In genomic region chrX:25013593-25014365, GRCh38 we compare ENCODE assay signal across 13 cellular contexts. TPM values are rescaled to one million over a fixed set of nuclear protein-coding genes. Genes with fewer than 3 reads are reported as not detected.
DNase-seq lines count a peak whose midpoint lies in the region; ATAC-seq, FAIRE-seq and TF ChIP-seq lines count a peak whose summit lies in the region.
"Had no signal": no experiment of that assay in that cellular context is flagged by ENCODE, and none has a peak within 500 bp of the region (broad histone marks: within the 10 kb centered on the region; RNA-seq: fewer than 3 reads in every experiment).

No MANE protein-coding gene starts in this region.

- no peak overlapping the region for H4K91ac ChIP-seq in H9 (ENCODE audit: insufficient read length, low read depth, low read length)

- TF ChIP-seq EP300 in A549 (IDR thresholded peaks at IDR 0.05): no peak

- no peak overlapping the region for H4K8ac ChIP-seq in H9 (replicated peaks; ENCODE audit: insufficient read length, low read depth, low read length)

- H3T11ph ChIP-seq in H9 (ENCODE audit: low read length): no peak overlapping the region

- H3K9me3 ChIP-seq in A549: no peaks in the 10 kb centered on the region
- H3K9me3 ChIP-seq in H9 (ENCODE audit: control insufficient read depth, low read depth, low read length): no peaks in the 10 kb centered on the region
- H3K9me3 ChIP-seq: pancreas had no signal

- no peak for TF ChIP-seq CTCF in A549 (IDR thresholded peaks at IDR 0.05)
- no peak for TF ChIP-seq CTCF in Calu3 (IDR thresholded peaks at IDR 0.05; ENCODE audit: unreplicated experiment)
- no peak for TF ChIP-seq CTCF in dorsolateral prefrontal cortex (IDR thresholded peaks at IDR 0.05 in 54 of 56, conservative IDR thresholded peaks at IDR 0.05 in 2 of 56; ENCODE audit: low read depth in 1 of 56, partially characterized antibody in 56 of 56)
- no peak for TF ChIP-seq CTCF in H9 (conservative IDR thresholded peaks at IDR 0.05)

- H3K14ac ChIP-seq in H9 (ENCODE audit: insufficient read depth, low read length): no peak overlapping the region

- H3K36me3 Mint-ChIP-seq in Calu3 (ENCODE audit: insufficient read depth, unreplicated experiment): peaks cover 9% of the 10 kb centered on the region
- H3K36me3 Mint-ChIP-seq in H9 (ENCODE audit: insufficient read depth in 1 of 3, low read depth in 3 of 3): no peaks in the 10 kb centered on the region

- DNase-seq in A549 (ENCODE audit: low read depth in 1 of 2, low spot score in 1 of 2) (no peak), Calu3 (no peak), NCI-H1930 (lab: John Stamatoyannopoulos, UW) (peak; percentile 3 to 10), dorsolateral prefrontal cortex (no peak), SIG-M5 treated with dmso at 0.1 percent for 504 hours (lab: John Stamatoyannopoulos, UW; ENCODE audit: unreplicated experiment) (no peak), D341Med (ENCODE audit: low spot score) (no peak), H9 (no peak)
- DNase-seq: brain microvascular endothelial cell, hypothalamus, T1000 had no signal

- POLR2A ChIA-PET in A549 (lab: Yijun Ruan, JAX): no interaction called here

- H3K18ac ChIP-seq in H9 (ENCODE audit: insufficient read length, low read depth, low read length): no peak overlapping the region

- H3K27ac Mint-ChIP-seq in Calu3 (ENCODE audit: unreplicated experiment) (peak overlapping the region; percentile 23), H9 (no peak overlapping the region)

- CTCF ChIA-PET in A549 (lab: Yijun Ruan, JAX): interaction anchor here (1.1 kb wide), 2 partner anchors 15 to 174 kb away, joined by 3 to 4 read pairs; no protein-coding TSS in a partner anchor
- CTCF ChIA-PET in Calu3 (lab: Charles Lee): no interaction called here

- H3K79me2 ChIP-seq in H9 (ENCODE audit: insufficient read depth, low read length): no peaks in the 10 kb centered on the region

- H2BK20ac ChIP-seq in H9 (ENCODE audit: low read depth, low read length, poor library complexity, severe bottlenecking): no peak overlapping the region

- BruUV-seq in Calu3 (replicated peaks; lab: Mats Ljungman, UMichigan): no TSS peak

- H2BK5ac ChIP-seq in H9 (ENCODE audit: insufficient read length, low read length): no peak overlapping the region

- peaks cover 73% of the 10 kb centered on the region for H3K27me3 Mint-ChIP-seq in Calu3 (ENCODE audit: unreplicated experiment)
- peaks cover 98% of the 10 kb centered on the region for H3K27me3 Mint-ChIP-seq in H9 (ENCODE audit: low read depth)

- no peak for TF ChIP-seq POLR2A in A549 (IDR thresholded peaks at IDR 0.05; ENCODE audit: low read length)

- H2AFZ ChIP-seq in H9 (ENCODE audit: low read length): no peak overlapping the region
- H2AFZ ChIP-seq: GM23248 had no signal

- no peaks in the 10 kb centered on the region for H3K79me1 ChIP-seq in H9 (ENCODE audit: insufficient read depth, low read depth, low read length, poor library complexity, severe bottlenecking)

- no peak for FAIRE-seq in A549 (lab: Jason Lieb, UNC)
- FAIRE-seq: pancreas had no signal

- no peak overlapping the region for H3K56ac ChIP-seq in H9 (ENCODE audit: insufficient read length, low read depth, low read length)

- H4K5ac ChIP-seq in H9 (ENCODE audit: insufficient read length, low read depth, low read length): no peak overlapping the region

- H2AK5ac ChIP-seq in H9 (ENCODE audit: insufficient read length, low read length): no peak overlapping the region

- peaks cover 7% of the 10 kb centered on the region; the same call in 1 of the 3 replicates for H3K4me1 ChIP-seq in A549
- H3K4me1 ChIP-seq in H9 (ENCODE audit: insufficient read depth, low read length): no peaks in the 10 kb centered on the region; the same call in 1 of the 2 replicates
- H3K4me1 ChIP-seq: pancreas had no signal

- peaks cover 15% of the 10 kb centered on the region for H3K23me2 ChIP-seq in H9 (ENCODE audit: insufficient read length, low read depth, low read length, poor library complexity, severe bottlenecking)

- peaks cover 0 to 97% (median 90%) of the 10 kb centered on the region in 45 donors for H3K27me3 ChIP-seq in dorsolateral prefrontal cortex
- H3K27me3 ChIP-seq in H9 (ENCODE audit: insufficient read depth, low read length): peaks cover 89% of the 10 kb centered on the region

- H2BK120ac ChIP-seq in H9 (ENCODE audit: low read depth, low read length, poor library complexity, severe bottlenecking): no peak overlapping the region

- H3K23ac ChIP-seq in H9 (ENCODE audit: insufficient read length, low read depth, low read length): no peak overlapping the region

- H2BK15ac ChIP-seq in H9 (ENCODE audit: low read depth, low read length): no peak overlapping the region

- H3K4me1 Mint-ChIP-seq in Calu3 (ENCODE audit: low read depth, unreplicated experiment) (peaks cover 16% of the 10 kb centered on the region), H9 (peaks cover 37 to 82% of the 10 kb centered on the region in 2 experiments)

- peak overlapping the region; percentile 74 to 80 for H3K27ac ChIP-seq in A549
- peak overlapping the region in 26 of 59 donors; percentile 0 to 65 (median 36) for H3K27ac ChIP-seq in dorsolateral prefrontal cortex
- no peak overlapping the region for H3K27ac ChIP-seq in H9 (ENCODE audit: insufficient read length, low read depth, low read length)
- H3K27ac ChIP-seq: brain microvascular endothelial cell, GM23248, pancreas had no signal

- peak; percentile 45 to 60 for ATAC-seq in A549
- ATAC-seq in GM21360 (IDR thresholded peaks at IDR 0.05; ENCODE audit: unreplicated experiment): no peak

- H3K9me3 Mint-ChIP-seq in Calu3 (ENCODE audit: low read depth, unreplicated experiment) (no peaks in the 10 kb centered on the region), H9 (peaks cover 2 to 4% of the 10 kb centered on the region in 2 experiments; a peak in 3 of 5 replicates)

- no peak overlapping the region for H3K4ac ChIP-seq in H9 (ENCODE audit: low read depth, low read length)

- H3K4me2 ChIP-seq in A549: peak overlapping the region; percentile 83
- H3K4me2 ChIP-seq in H9 (ENCODE audit: insufficient read depth, insufficient read length, low read length): no peak overlapping the region

- WGBS in A549 (ENCODE audit: missing lambda C conversion rate): 60% methylated on average over 14 of the region's 52 CpGs
- WGBS in H9 (ENCODE audit: extremely low coverage, insufficient read length, low lambda C conversion rate): no CpG with 5 or more reads among the region's 52 CpGs

- no peaks in the 10 kb centered on the region for H4K20me1 ChIP-seq in H9 (ENCODE audit: control insufficient read depth, insufficient read depth, insufficient read length)

- H3K9ac ChIP-seq in H9 (ENCODE audit: extremely low read depth, insufficient read length, low read length): no peak overlapping the region
- H3K9ac ChIP-seq: GM23248 had no signal

- H3K4me3 ChIP-seq in A549: peak overlapping the region; percentile 74
- H3K4me3 ChIP-seq in dorsolateral prefrontal cortex: peak overlapping the region in 47 of 59 donors; percentile 14 to 68 (median 50)
- H3K4me3 ChIP-seq: GM23248 had no signal

- TF ChIP-seq RAD21 in A549 (conservative IDR thresholded peaks at IDR 0.05 in 1 of 2, IDR thresholded peaks at IDR 0.05 in 1 of 2): no peak

- H3K4me3 Mint-ChIP-seq in Calu3 (ENCODE audit: low read depth, unreplicated experiment): peak overlapping the region; percentile 96
- peak overlapping the region in 1 of 2 experiments; percentile 78; a peak in 3 of 5 replicates for H3K4me3 Mint-ChIP-seq in H9

- no peak overlapping the region for H2BK12ac ChIP-seq in H9 (ENCODE audit: insufficient read length, low read depth, low read length)

- intact Hi-C loops in Calu3 (cut with micrococcal nuclease; ENCODE audit: unreplicated experiment): no loop called here
- intact Hi-C loops in dorsolateral prefrontal cortex (cut with DNase I): no loop called here

TF ChIP-seq in A549, 52 proteins besides CTCF, POLR2A, EP300 and RAD21:
- TF ChIP-seq MAX (IDR thresholded peaks at IDR 0.05): peak; percentile 47; the same call in 1 of the 2 replicates
- TF ChIP-seq E2F6 (IDR thresholded peaks at IDR 0.05; ENCODE audit: borderline replicate concordance, low read depth): peak; percentile 48; the same call in 1 of the 2 replicates
- TF ChIP-seq MAFK (IDR thresholded peaks at IDR 0.05; ENCODE audit: partially characterized antibody): no peak
- no peak for TF ChIP-seq RFX5 (IDR thresholded peaks at IDR 0.05)
TF ChIP-seq in A549: peak in this region for 2.

RNA-seq across cellular contexts. Expression of gene ARX, which starts 2.0 kb away (rescaled TPM):
- polyA plus RNA-seq in A549 (2011; rRNA removed) (0.63 and 1.00 TPM in 2 replicates), A549 (2017; fragmentation: RNase III; extraction: RNeasy Plus Mini Kit Qiagen cat#74134 plus additional on column Dnase treatment) (0.21 to 0.46 TPM (median 0.40 TPM) in 3 replicates)
- polyA plus RNA-seq in A549 (2012; cell fraction: cytosol; rRNA removed): 1.0 and 1.1 TPM in 2 replicates
- 1.0 and 1.7 TPM in 2 replicates for polyA plus RNA-seq in A549 (2012; cell fraction: nucleus; rRNA removed)
- 0.19 and 0.21 TPM in 2 replicates for polyA minus RNA-seq in A549 (2011; rRNA and poly(A)+ RNA removed)
- total RNA-seq in Calu3 (2022) (not detected in 2 replicates), dorsolateral prefrontal cortex (10 to 100 TPM in 86 of 120 experiments, 1 to 10 TPM in 34; 4.5 to 19.3 (median 11.3) TPM), H9 (2021) (0.24 and 0.42 TPM in 2 replicates)
- total RNA-seq: GM23248 had no signal
- polyA plus RNA-seq: GM23248 had no signal

Comparison
In these comparisons a context has a peak if more than half of its experiments do, and no peak if none do; other contexts are left out.
1. DNase-seq: peak in NCI-H1930 (2 of 2); none in A549 (0 of 2), Calu3 (single experiment), dorsolateral prefrontal cortex (0 of 10), SIG-M5 treated with dmso at 0.1 percent for 504 hours (single experiment), D341Med (single experiment) and H9 (single experiment).